ENCODE assay signal across 8 cellular contexts in the genomic region with DNA sequence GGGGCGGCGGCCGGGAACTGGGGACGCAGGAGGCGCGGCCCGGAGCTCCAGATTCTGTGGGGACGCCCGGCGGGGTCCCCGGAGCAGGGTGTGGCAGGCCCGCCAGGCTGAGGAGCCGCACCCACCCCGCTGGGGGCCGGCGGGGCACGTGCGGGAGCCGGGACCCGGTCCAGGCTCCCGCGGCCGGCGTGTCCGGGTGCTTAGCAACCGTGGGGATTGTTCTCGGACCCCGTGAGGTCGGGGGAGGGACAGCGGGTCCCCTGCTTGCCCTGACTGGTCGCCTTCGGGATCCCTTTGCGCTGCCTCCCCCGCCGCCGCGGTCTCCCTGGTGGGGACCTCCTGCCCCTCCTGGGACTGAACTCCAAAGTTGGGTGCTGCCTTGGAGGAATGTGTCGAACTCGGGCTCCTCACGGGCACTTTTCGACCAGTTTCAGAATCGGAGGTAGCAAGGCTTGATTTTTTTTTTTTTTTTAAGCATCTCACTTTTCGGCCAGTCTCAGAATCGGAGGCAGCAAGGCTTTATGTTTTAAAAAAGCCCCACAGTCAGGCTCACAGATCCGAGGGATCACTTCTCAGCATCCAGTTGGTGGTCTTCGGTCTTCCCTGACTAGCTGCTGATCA. TPM values are rescaled to one million over a fixed set of nuclear protein-coding genes. Genes with fewer than 3 reads are reported as not detected.
DNase-seq lines count a peak whose midpoint lies in the region; ATAC-seq and TF ChIP-seq lines count a peak whose summit lies in the region.

No MANE protein-coding gene starts in this region.

- H4K20me1 ChIP-seq in SU-DHL-6 (ENCODE audit: low read depth, low read length): no peaks in the 10 kb centered on the region

- H3K4me3 ChIP-seq in SU-DHL-6 (ENCODE audit: insufficient read depth, low read length, poor library complexity, severe bottlenecking): peak overlapping the region; percentile 86
- peak overlapping the region; percentile 84 for H3K4me3 ChIP-seq in iPS-18c (ENCODE audit: insufficient read depth, low read depth, low read length)
- H3K4me3 ChIP-seq in skeletal muscle tissue (ENCODE audit: low read length in 3 of 3): peak overlapping the region; percentile 72 to 87 (median 86)

- 0 out of 2 replicates have a peak, but pooled peaks cover 3% of the 10 kb centered on the region for H3K36me3 ChIP-seq in SU-DHL-6 (ENCODE audit: low read length)
- peaks cover 3 to 12% (median 12%) of the 10 kb centered on the region in 3 donors for H3K36me3 ChIP-seq in skeletal muscle tissue (ENCODE audit: control insufficient read depth in 3 of 3, insufficient read depth in 3 of 3, low read length in 3 of 3)

- TF ChIP-seq CTCF in SU-DHL-6 (IDR thresholded peaks at IDR 0.05; ENCODE audit: insufficient read depth, low read length, poor library complexity, severe bottlenecking) (no peak), MCF 10A (IDR thresholded peaks at IDR 0.05; ENCODE audit: unreplicated experiment) (no peak)

- ATAC-seq in GM19438 (IDR thresholded peaks at IDR 0.05; ENCODE audit: low read depth, unreplicated experiment): peak; percentile 29
- peak; percentile 11 for ATAC-seq in HG03469 (IDR thresholded peaks at IDR 0.05; ENCODE audit: unreplicated experiment)
- no peak for ATAC-seq in GM18861 (IDR thresholded peaks at IDR 0.05; ENCODE audit: unreplicated experiment)

- H3K79me2 ChIP-seq in SU-DHL-6 (ENCODE audit: insufficient read depth, low read length): peaks cover 6% of the 10 kb centered on the region; the same call in 1 of the 2 replicates

- no peaks in the 10 kb centered on the region for H3K27me3 ChIP-seq in SU-DHL-6 (ENCODE audit: low read length)
- H3K27me3 ChIP-seq in skeletal muscle tissue (ENCODE audit: control insufficient read depth in 3 of 3, insufficient read depth in 3 of 3, low read length in 3 of 3): no peaks in the 10 kb centered on the region

- CTCF ChIA-PET in MCF 10A (lab: Yijun Ruan, JAX): interaction anchor here (0.6 to 1.7 kb wide), 8 partner anchors 33 to 120 kb away, joined by 3 to 10 read pairs (median 6); partner anchors contain the start of gene STX12

- no peaks in the 10 kb centered on the region for H3K9me3 ChIP-seq in SU-DHL-6 (ENCODE audit: insufficient read depth, low read length)
- H3K9me3 ChIP-seq in iPS-18c (ENCODE audit: control insufficient read depth, insufficient read depth, low read length): no peaks in the 10 kb centered on the region
- H3K9me3 ChIP-seq in skeletal muscle tissue (ENCODE audit: control insufficient read depth in 3 of 3, low read length in 3 of 3): no peaks in the 10 kb centered on the region

- DNase-seq in COLO668 (lab: John Stamatoyannopoulos, UW; ENCODE audit: unreplicated experiment) (peak; percentile 83), MCF 10A (ENCODE audit: unreplicated experiment) (peak; percentile 27)

- peak overlapping the region; percentile 97 for H3K4me2 ChIP-seq in SU-DHL-6 (ENCODE audit: low read depth, low read length, poor library complexity, severe bottlenecking)

- H2AFZ ChIP-seq in SU-DHL-6 (ENCODE audit: low read depth, low read length, severe bottlenecking): peak overlapping the region; percentile 88

- no peaks in the 10 kb centered on the region for H3K27me3 Mint-ChIP-seq in MCF 10A (ENCODE audit: insufficient read depth, unreplicated experiment)

- H3K4me3 Mint-ChIP-seq in MCF 10A (ENCODE audit: unreplicated experiment): peak overlapping the region; percentile 88

- H3K27ac ChIP-seq in SU-DHL-6 (ENCODE audit: low read depth, low read length) (peak overlapping the region; percentile 54), skeletal muscle tissue (ENCODE audit: low read depth, low read length) (peak overlapping the region; percentile 89)

- peaks cover 5% of the 10 kb centered on the region for H3F3A ChIP-seq in SU-DHL-6 (ENCODE audit: insufficient read depth)

- intact Hi-C loops in MCF 10A (cut with micrococcal nuclease): loop anchor here (10.0 kb wide), 1 partner anchor 109 kb away; the partner anchor contains the start of gene PPP1R8

- H3K9me3 Mint-ChIP-seq in MCF 10A (ENCODE audit: unreplicated experiment): no peaks in the 10 kb centered on the region

- no peaks in the 10 kb centered on the region for H3K9me2 ChIP-seq in SU-DHL-6 (replicated peaks; ENCODE audit: insufficient read depth, low read length)

- POLR2A ChIA-PET in MCF 10A (lab: Yijun Ruan, JAX): interaction anchor here (0.5 to 5.5 kb wide), 16 partner anchors 11 to 1192 kb away, joined by 3 to 71 read pairs (median 4); partner anchors contain the start of genes IFI6, PPP1R8 and STX12

- H3K4me1 Mint-ChIP-seq in MCF 10A (ENCODE audit: insufficient read depth, unreplicated experiment): peaks cover 11% of the 10 kb centered on the region

- H3K27ac Mint-ChIP-seq in MCF 10A (ENCODE audit: low read depth, unreplicated experiment): peak overlapping the region; percentile 19

- peaks cover 13 to 20% (median 16%) of the 10 kb centered on the region in 3 donors for H3K4me1 ChIP-seq in skeletal muscle tissue (ENCODE audit: control insufficient read depth in 3 of 3, insufficient read depth in 3 of 3, low read length in 3 of 3)

- BruUV-seq in MCF 10A (replicated peaks; lab: Mats Ljungman, UMichigan): no TSS peak

- H3K9ac ChIP-seq in SU-DHL-6 (ENCODE audit: low read length) (peak overlapping the region; percentile 83), skeletal muscle tissue (ENCODE audit: low read depth in 1 of 3, low read length in 3 of 3) (peak overlapping the region; percentile 83 to 94 (median 85))

- H3K36me3 Mint-ChIP-seq in MCF 10A (ENCODE audit: insufficient read depth, unreplicated experiment): peaks cover 38% of the 10 kb centered on the region

RNA-seq across cellular contexts. Expression of gene FAM76A, which starts 0.5 kb away (rescaled TPM):
- total RNA-seq in MCF 10A (2022): 9.7 and 9.9 TPM in 2 replicates
- 21.9 TPM for total RNA-seq in skeletal muscle tissue

RNA-seq across cellular contexts. Expression of gene STX12, which starts 46.7 kb away (rescaled TPM):
- total RNA-seq in MCF 10A (2022) (34.6 and 36.1 TPM in 2 replicates), skeletal muscle tissue (39.1 TPM)

RNA-seq across cellular contexts. Expression of gene IFI6, which starts 54.3 kb away (rescaled TPM):
- total RNA-seq in MCF 10A (2022): 3.8 and 5.8 TPM in 2 replicates
- total RNA-seq in skeletal muscle tissue: 90.8 TPM

Comparison
In these comparisons a context has a peak if more than half of its experiments do, and no peak if none do; other contexts are left out.
1. RNA of gene IFI6, which starts 54.3 kb away (total RNA-seq): 90.8 TPM in skeletal muscle tissue (single experiment); 3.8 to 5.8 TPM in MCF 10A; every median in the first group is over 10 times any median in the second.
2. Peak in every context shown above with its lines, with median percentiles within 50 percentile points of each other: H3K4me3 ChIP-seq.